23 cellular contexts compared by ENCODE assay signal in the genomic region with DNA sequence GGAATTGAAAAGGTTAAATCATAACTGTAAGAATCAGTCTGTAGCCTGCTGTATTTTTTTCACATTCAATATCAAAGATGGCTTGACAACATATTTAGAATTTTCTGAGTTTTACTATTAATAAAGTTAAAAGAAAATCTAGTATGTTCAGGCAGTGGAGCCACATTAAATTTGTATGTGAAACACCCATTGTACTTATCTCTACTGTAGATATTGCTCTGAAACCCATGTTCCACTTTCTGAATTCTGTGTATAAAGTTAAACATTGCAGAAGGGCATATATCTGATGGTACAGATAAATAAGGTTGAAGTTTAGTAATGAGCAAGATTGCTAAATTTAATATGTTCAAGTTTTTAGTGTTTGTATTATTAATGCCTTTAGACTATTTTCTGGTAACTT.
"Had no signal": no experiment of that assay in that cellular context is flagged by ENCODE, and none has a peak within 500 bp of the region (broad histone marks: within the 10 kb centered on the region; RNA-seq: fewer than 3 reads in every experiment).

No MANE protein-coding gene starts in this region.

- H3K27me3 ChIP-seq: esophagus squamous epithelium, neural progenitor cell, right atrium auricular region, sigmoid colon, spleen, tibial nerve, upper lobe of left lung had no signal

- H3K4me2 ChIP-seq: neural progenitor cell had no signal

- FAIRE-seq: endometrium, frontal cortex, urothelium cell line had no signal

- H3K4me1 ChIP-seq: esophagus squamous epithelium, left ventricle myocardium inferior, neural progenitor cell, parathyroid adenoma, right atrium auricular region, sigmoid colon, spleen, tibial nerve, upper lobe of left lung had no signal

- H3K36me3 ChIP-seq: esophagus squamous epithelium, left ventricle myocardium inferior, neural progenitor cell, right atrium auricular region, spleen, thoracic aorta, upper lobe of left lung had no signal

- H3K4me3 ChIP-seq: esophagus squamous epithelium, left ventricle myocardium inferior, lung, neural progenitor cell, right atrium auricular region, sigmoid colon, spleen, thoracic aorta, tibial nerve, upper lobe of left lung had no signal

- H3K9me3 ChIP-seq: esophagus squamous epithelium, left ventricle myocardium inferior, right atrium auricular region, sigmoid colon, spleen, thoracic aorta, tibial nerve, upper lobe of left lung had no signal

- H2AFZ ChIP-seq: neural progenitor cell, parathyroid adenoma had no signal

- H3K79me2 ChIP-seq: parathyroid adenoma had no signal

- H3K9ac ChIP-seq: neural progenitor cell, parathyroid adenoma had no signal

- ATAC-seq: effector memory CD8-positive, alpha-beta T cell; left cardiac atrium; naive thymus-derived CD4-positive, alpha-beta T cell; stimulated activated memory B cell treated with anti-CD40 and anti-IgM and Interleukin-4, amounts not matched to agents 10 μg/mL and 1 μg/mL and 100 μg/mL, for 72 hours; stimulated activated naive CD8-positive, alpha-beta T cell treated with anti-CD3 and anti-CD28 coated beads, Interleukin-15, Interleukin-2, amounts not matched to agents 100 U/mL and 50 U/mL, for 24 hours had no signal

- DNase-seq: cortex of kidney; effector memory CD8-positive, alpha-beta T cell; erythroblast; esophagus squamous epithelium; head of caudate nucleus; left cardiac atrium; left ventricle myocardium inferior; naive thymus-derived CD4-positive, alpha-beta T cell; sigmoid colon; spleen; stimulated activated CD4-positive, alpha-beta T cell treated with anti-CD3 and anti-CD28 coated beads, Interleukin-4, amount 100 ng/mL, for 4 hours; stimulated activated naive CD8-positive, alpha-beta T cell treated with anti-CD3 and anti-CD28 coated beads, Interleukin-15, Interleukin-2, amounts not matched to agents 100 U/mL and 50 U/mL, for 24 hours; upper lobe of left lung had no signal

- H3K27ac ChIP-seq: left ventricle myocardium inferior, neural progenitor cell, parathyroid adenoma, right atrium auricular region, sigmoid colon, spleen, thoracic aorta, tibial nerve, upper lobe of left lung had no signal
